In genomic region chr3:4898454-4899313, GRCh38 we compare ENCODE assay signal across 8 cellular contexts.
DNase-seq lines count a peak whose midpoint lies in the region; ATAC-seq, FAIRE-seq and TF ChIP-seq lines count a peak whose summit lies in the region.

No MANE protein-coding gene starts in this region.

- DNase-seq in EL (peak; percentile 37), GM12878 (ENCODE audit: low read depth, low spot score) (peak; percentile 53)
- no peak for DNase-seq in stimulated activated CD4-positive, alpha-beta T cell treated with anti-CD3 and anti-CD28 coated beads, Interleukin-4, amount 100 ng/mL, for 24 hours
- no peak for DNase-seq in activated CD4-positive, alpha-beta T cell treated with anti-CD3 and anti-CD28 coated beads, Interleukin-2, amount 50 U/mL, for 4 hours
- DNase-seq in activated naive CD4-positive, alpha-beta T cell treated with anti-CD3 and anti-CD28 coated beads, Interleukin-2, amount 50 U/mL, for 16 hours: no peak

- FAIRE-seq in GM12878 (lab: Jason Lieb, UNC): peak; percentile 91

- BruUV-seq in GM12878 (replicated peaks; lab: Mats Ljungman, UMichigan): TSS peak; percentile 84

- no peak for TF ChIP-seq POLR2A in GM12878 (IDR thresholded peaks at IDR 0.05; ENCODE audit: low read depth, low read length)

- CTCF ChIA-PET in GM12878 (lab: Yijun Ruan, JAX): interaction anchor here (1.1 to 1.7 kb wide), 2 partner anchors 78 to 187 kb away, joined by 4 to 5 read pairs; no protein-coding TSS in a partner anchor

- H3K4me3 ChIP-seq in GM12878 (no peak overlapping the region; the same call in 1 of the 2 replicates), subcutaneous abdominal adipose tissue (ENCODE audit: low read depth in 1 of 5, low read length in 5 of 5) (no peak overlapping the region)

- no peak for TF ChIP-seq CTCF in GM12878 (IDR thresholded peaks at IDR 0.05 in 2 of 3, conservative IDR thresholded peaks at IDR 0.05 in 1 of 3; ENCODE audit: control insufficient read depth in 2 of 3, extremely low read depth in 1 of 3, insufficient read depth in 1 of 3, low read depth in 3 of 3, low read length in 3 of 3)

- no peak overlapping the region; the same call in 1 of the 2 replicates for H2AFZ ChIP-seq in GM12878 (ENCODE audit: control insufficient read depth, low read depth, low read length)

- H3K4me2 ChIP-seq in GM12878 (ENCODE audit: control insufficient read depth, insufficient read depth): peak overlapping the region; percentile 86

- H3K27me3 ChIP-seq in GM12878 (replicated peaks in 1 of 2; ENCODE audit: control insufficient read depth in 2 of 2, insufficient read depth in 2 of 2, low read length in 1 of 2) (no peaks in the 10 kb centered on the region), subcutaneous abdominal adipose tissue (ENCODE audit: control insufficient read depth in 5 of 5, insufficient read depth in 4 of 5, low read length in 5 of 5) (no peaks in the 10 kb centered on the region)

- ATAC-seq in GM19467 (IDR thresholded peaks at IDR 0.05; ENCODE audit: unreplicated experiment): peak; percentile 96
- peak; percentile 93 for ATAC-seq in HG03457 (IDR thresholded peaks at IDR 0.05; ENCODE audit: unreplicated experiment)
- peak; percentile 97 for ATAC-seq in GM12878

- 2% methylated on average over 6 of the region's 6 CpGs for whole genome bisulfite sequencing in GM12878 (ENCODE audit: insufficient coverage, insufficient replicate concordance, low lambda C conversion rate, missing lambda C conversion rate)

- H3K9ac ChIP-seq in GM12878 (ENCODE audit: control insufficient read depth, insufficient read depth, low read length) (no peak overlapping the region), subcutaneous abdominal adipose tissue (ENCODE audit: low read length in 5 of 5) (no peak overlapping the region)

- in situ Hi-C loops in GM12878 (cut with MboI): no loop called here

- TF ChIP-seq RAD21 in GM12878 (IDR thresholded peaks at IDR 0.05; ENCODE audit: insufficient read depth, low read depth, low read length): no peak

- H3K36me3 ChIP-seq in GM12878 (ENCODE audit: control insufficient read depth in 2 of 2, insufficient read depth in 2 of 2, low read length in 1 of 2) (no peaks in the 10 kb centered on the region), subcutaneous abdominal adipose tissue (ENCODE audit: control insufficient read depth in 5 of 5, insufficient read depth in 5 of 5, low read length in 5 of 5) (no peaks in the 10 kb centered on the region)

- RAD21 ChIA-PET in GM12878 (lab: Charles Lee; ENCODE audit: unreplicated experiment): interaction anchor here (0.6 to 2.0 kb wide), 4 partner anchors 9 to 103 kb away, joined by 3 to 5 read pairs (median 4); no protein-coding TSS in a partner anchor

- POLR2A ChIA-PET in GM12878 (lab: Charles Lee): interaction anchor here (0.6 to 1.4 kb wide), 3 partner anchors 8 to 36 kb away, joined by 3 to 5 read pairs (median 4); no protein-coding TSS in a partner anchor

- peaks cover 16% of the 10 kb centered on the region for H3K4me1 ChIP-seq in GM12878 (ENCODE audit: control insufficient read depth, insufficient read depth, low read length)
- peaks cover 0 to 23% (median 19%) of the 10 kb centered on the region in 5 donors for H3K4me1 ChIP-seq in subcutaneous abdominal adipose tissue (ENCODE audit: control insufficient read depth in 5 of 5, insufficient read depth in 5 of 5, low read length in 5 of 5)

- no peaks in the 10 kb centered on the region for H4K20me1 ChIP-seq in GM12878 (ENCODE audit: control insufficient read depth, insufficient read depth)

- no peaks in the 10 kb centered on the region for H3K79me2 ChIP-seq in GM12878 (ENCODE audit: control insufficient read depth, insufficient read depth, low read length)

- H3K27ac ChIP-seq in GM12878 (ENCODE audit: control insufficient read depth, insufficient read depth) (peak overlapping the region; percentile 28), subcutaneous abdominal adipose tissue (ENCODE audit: low read depth, low read length) (peak overlapping the region; percentile 63)

- intact Hi-C loops in GM12878 (cut with micrococcal nuclease; ENCODE audit: unreplicated experiment): loop anchor here (2.0 to 5.0 kb wide), 5 partner anchors 48 to 146 kb away; no protein-coding TSS in a partner anchor

- TF ChIP-seq EP300 in GM12878 (IDR thresholded peaks at IDR 0.05; ENCODE audit: borderline replicate concordance in 1 of 2, control insufficient read depth in 1 of 2, low read depth in 2 of 2, low read length in 2 of 2): peak; percentile 69 to 91; a peak in 3 of 4 replicates

- SMC1A ChIA-PET in GM12878 (lab: Charles Lee; ENCODE audit: uncharacterized antibody, unreplicated experiment): interaction anchor here (0.5 to 1.9 kb wide), 13 partner anchors 8 to 153 kb away, joined by 3 to 11 read pairs (median 4); no protein-coding TSS in a partner anchor

- H3K9me3 ChIP-seq in GM12878 (replicated peaks; ENCODE audit: control insufficient read depth, insufficient read depth, low read length) (no peaks in the 10 kb centered on the region; the same call in 2 of the 3 replicates), subcutaneous abdominal adipose tissue (ENCODE audit: control insufficient read depth in 5 of 5, low read length in 5 of 5) (no peaks in the 10 kb centered on the region)

TF ChIP-seq in GM12878, 131 proteins besides CTCF, POLR2A, EP300 and RAD21 (continues in another document):
- TF ChIP-seq MEF2B (IDR thresholded peaks at IDR 0.05; ENCODE audit: partially characterized antibody, poor library complexity, severe bottlenecking) (no peak), CBFB (IDR thresholded peaks at IDR 0.05; ENCODE audit: low read depth) (peak; percentile 76), TAF1 (IDR thresholded peaks at IDR 0.05; ENCODE audit: borderline replicate concordance, low read depth, low read length) (no peak), RCOR1 (conservative IDR thresholded peaks at IDR 0.05; ENCODE audit: low read depth, low read length) (0 out of 2 replicates have a peak, but pooled peaks have one; percentile 50), POLR2AphosphoS5 (IDR thresholded peaks at IDR 0.05; ENCODE audit: low read length) (no peak), RELA (IDR thresholded peaks at IDR 0.05; ENCODE audit: borderline replicate concordance, partially characterized antibody) (no peak), PAX8 (IDR thresholded peaks at IDR 0.05) (no peak), CEBPB (IDR thresholded peaks at IDR 0.05; ENCODE audit: borderline replicate concordance in 1 of 2, low read depth in 2 of 2, low read length in 2 of 2) (no peak), EZH2 (IDR thresholded peaks at IDR 0.05; ENCODE audit: borderline replicate concordance, control insufficient read depth, low read depth, low read length) (no peak), MTA2 (IDR thresholded peaks at IDR 0.05; ENCODE audit: low read depth) (peak; percentile 72), TCF12 (IDR thresholded peaks at IDR 0.05; ENCODE audit: low read depth, low read length) (no peak), ASH2L (IDR thresholded peaks at IDR 0.05; ENCODE audit: borderline replicate concordance, low read depth) (no peak), BACH1 (IDR thresholded peaks at IDR 0.05; ENCODE audit: borderline replicate concordance) (no peak), MXI1 (IDR thresholded peaks at IDR 0.05; ENCODE audit: low read depth, low read length) (no peak), CREM (IDR thresholded peaks at IDR 0.05; ENCODE audit: low read depth) (peak; percentile 77), CBX5 (IDR thresholded peaks at IDR 0.05; ENCODE audit: low read depth) (0 out of 2 replicates have a peak, but pooled peaks have one; percentile 68), SUPT20H (IDR thresholded peaks at IDR 0.05; ENCODE audit: borderline replicate concordance, control insufficient read depth, low read depth, low read length) (no peak)
- TF ChIP-seq, protein P1, sequence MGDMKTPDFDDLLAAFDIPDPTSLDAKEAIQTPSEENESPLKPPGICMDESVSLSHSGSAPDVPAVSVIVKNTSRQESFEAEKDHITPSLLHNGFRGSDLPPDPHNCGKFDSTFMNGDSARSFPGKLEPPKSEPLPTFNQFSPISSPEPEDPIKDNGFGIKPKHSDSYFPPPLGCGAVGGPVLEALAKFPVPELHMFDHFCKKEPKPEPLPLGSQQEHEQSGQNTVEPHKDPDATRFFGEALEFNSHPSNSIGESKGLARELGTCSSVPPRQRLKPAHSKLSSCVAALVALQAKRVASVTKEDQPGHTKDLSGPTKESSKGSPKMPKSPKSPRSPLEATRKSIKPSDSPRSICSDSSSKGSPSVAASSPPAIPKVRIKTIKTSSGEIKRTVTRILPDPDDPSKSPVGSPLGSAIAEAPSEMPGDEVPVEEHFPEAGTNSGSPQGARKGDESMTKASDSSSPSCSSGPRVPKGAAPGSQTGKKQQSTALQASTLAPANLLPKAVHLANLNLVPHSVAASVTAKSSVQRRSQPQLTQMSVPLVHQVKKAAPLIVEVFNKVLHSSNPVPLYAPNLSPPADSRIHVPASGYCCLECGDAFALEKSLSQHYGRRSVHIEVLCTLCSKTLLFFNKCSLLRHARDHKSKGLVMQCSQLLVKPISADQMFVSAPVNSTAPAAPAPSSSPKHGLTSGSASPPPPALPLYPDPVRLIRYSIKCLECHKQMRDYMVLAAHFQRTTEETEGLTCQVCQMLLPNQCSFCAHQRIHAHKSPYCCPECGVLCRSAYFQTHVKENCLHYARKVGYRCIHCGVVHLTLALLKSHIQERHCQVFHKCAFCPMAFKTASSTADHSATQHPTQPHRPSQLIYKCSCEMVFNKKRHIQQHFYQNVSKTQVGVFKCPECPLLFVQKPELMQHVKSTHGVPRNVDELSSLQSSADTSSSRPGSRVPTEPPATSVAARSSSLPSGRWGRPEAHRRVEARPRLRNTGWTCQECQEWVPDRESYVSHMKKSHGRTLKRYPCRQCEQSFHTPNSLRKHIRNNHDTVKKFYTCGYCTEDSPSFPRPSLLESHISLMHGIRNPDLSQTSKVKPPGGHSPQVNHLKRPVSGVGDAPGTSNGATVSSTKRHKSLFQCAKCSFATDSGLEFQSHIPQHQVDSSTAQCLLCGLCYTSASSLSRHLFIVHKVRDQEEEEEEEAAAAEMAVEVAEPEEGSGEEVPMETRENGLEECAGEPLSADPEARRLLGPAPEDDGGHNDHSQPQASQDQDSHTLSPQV (IDR thresholded peaks at IDR 0.05): no peak

Comparison
In these comparisons a context has a peak if more than half of its experiments do, and no peak if none do; other contexts are left out.
1. DNase-seq: peak in EL (single experiment) and GM12878 (single experiment); none in stimulated activated CD4-positive, alpha-beta T cell treated with anti-CD3 and anti-CD28 coated beads, Interleukin-4, amount 100 ng/mL, for 24 hours (single experiment), activated CD4-positive, alpha-beta T cell treated with anti-CD3 and anti-CD28 coated beads, Interleukin-2, amount 50 U/mL, for 4 hours (0 of 2) and activated naive CD4-positive, alpha-beta T cell treated with anti-CD3 and anti-CD28 coated beads, Interleukin-2, amount 50 U/mL, for 16 hours (single experiment).
2. Peak in every context shown above with its lines, with median percentiles within 50 percentile points of each other: ATAC-seq.